ENCODE assay signal across 13 cellular contexts in the genomic region with DNA sequence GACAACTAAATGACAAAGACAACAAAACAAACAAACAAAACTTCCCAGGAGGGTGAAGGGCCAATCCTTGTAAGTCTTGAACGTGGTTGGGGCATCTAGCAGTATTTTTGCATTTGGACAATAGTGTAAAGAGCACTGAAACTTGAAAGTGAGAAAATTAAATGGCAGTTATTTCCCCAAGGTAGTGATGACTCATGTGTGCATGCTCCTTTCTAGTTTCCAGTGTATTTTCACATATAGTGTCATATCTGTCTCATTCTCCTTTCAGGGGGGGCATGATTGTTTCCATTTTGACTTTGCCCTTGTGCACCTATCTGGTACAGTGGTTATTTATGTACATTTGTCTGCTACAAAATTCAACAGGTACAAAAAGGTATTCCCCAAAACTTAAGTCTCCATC. TPM values are rescaled to one million over a fixed set of nuclear protein-coding genes. Genes with fewer than 3 reads are reported as not detected.
DNase-seq lines count a peak whose midpoint lies in the region; ATAC-seq, FAIRE-seq and TF ChIP-seq lines count a peak whose summit lies in the region.
"Had no signal": no experiment of that assay in that cellular context is flagged by ENCODE, and none has a peak within 500 bp of the region (broad histone marks: within the 10 kb centered on the region; RNA-seq: fewer than 3 reads in every experiment).

No MANE protein-coding gene starts in this region.

- peak; percentile 89 for DNase-seq in GM12865 (ENCODE audit: low read depth)
- no peak for DNase-seq in GM19239 (ENCODE audit: insufficient read length, low spot score)
- DNase-seq in T-helper 9 cell = no peak
- no peak for DNase-seq in mammary epithelial cell
- DNase-seq in HT-29 (ENCODE audit: low spot score) = no peak
- DNase-seq: heart left ventricle, naive B cell, NCI-H1105 treated with DMSO at 0.1 percent for 48 hours had no signal

- H3K9ac ChIP-seq in KMS-11 = no peak overlapping the region
- no peak overlapping the region for H3K9ac ChIP-seq in mammary epithelial cell (ENCODE audit: insufficient read depth, low read length)

- in situ Hi-C loops in mammary epithelial cell (cut with MboI; ENCODE audit: low sequenced_read_pairs in 2 of 2) = no loop called here

- H3K79me2 ChIP-seq in KMS-11 (ENCODE audit: insufficient read depth, low read depth) (peaks cover 19% of the 10 kb centered on the region; the same call in 1 of the 2 replicates), mammary epithelial cell (ENCODE audit: insufficient read depth, low read length) (peaks cover 95% of the 10 kb centered on the region)

- H4K20me1 ChIP-seq in KMS-11 (ENCODE audit: insufficient read depth) (no peaks in the 10 kb centered on the region), mammary epithelial cell (ENCODE audit: insufficient read depth, low read length) (no peaks in the 10 kb centered on the region)

- CTCF ChIA-PET in mammary epithelial cell (lab: Charles Lee; ENCODE audit: low non-redundant PET) = no interaction called here

- no peak for TF ChIP-seq CTCF in GM12865 (IDR thresholded peaks at IDR 0.05; ENCODE audit: insufficient read depth, low read depth, low read length, missing control alignments)
- no peak for TF ChIP-seq CTCF in KMS-11 (conservative IDR thresholded peaks at IDR 0.05; ENCODE audit: low read depth, low read length)
- TF ChIP-seq CTCF in mammary epithelial cell (conservative IDR thresholded peaks at IDR 0.05 in 1 of 2, IDR thresholded peaks at IDR 0.05 in 1 of 2; ENCODE audit: extremely low read depth in 1 of 2, insufficient read depth in 1 of 2, low read depth in 1 of 2, low read length in 2 of 2) = no peak

- peak; percentile 85 for ATAC-seq in HG02840 (IDR thresholded peaks at IDR 0.05; ENCODE audit: low FRiP score, unreplicated experiment)
- ATAC-seq in esophagus mucosa = no peak
- ATAC-seq: heart left ventricle had no signal

- BruUV-seq in mammary epithelial cell (replicated peaks; lab: Mats Ljungman, UMichigan) = no TSS peak

- H2AFZ ChIP-seq in KMS-11 (ENCODE audit: low read depth) (no peak overlapping the region), mammary epithelial cell (ENCODE audit: low read depth, low read length) (no peak overlapping the region)

- H3K27me3 ChIP-seq in KMS-11 (ENCODE audit: insufficient read depth, low read depth) = no peaks in the 10 kb centered on the region
- no peaks in the 10 kb centered on the region for H3K27me3 ChIP-seq in mammary epithelial cell (ENCODE audit: insufficient read depth, low read length)
- H3K27me3 ChIP-seq: heart left ventricle had no signal

- peak overlapping the region; percentile 31; the same call in 1 of the 2 replicates for H3K27ac ChIP-seq in KMS-11
- H3K27ac ChIP-seq in mammary epithelial cell (ENCODE audit: insufficient read depth, low read depth, low read length) = no peak overlapping the region
- H3K27ac ChIP-seq: heart left ventricle had no signal

- H3K4me2 ChIP-seq in KMS-11 = peak overlapping the region; percentile 53
- no peak overlapping the region for H3K4me2 ChIP-seq in mammary epithelial cell (ENCODE audit: insufficient read depth, low read depth, low read length)

- H3K4me1 ChIP-seq in KMS-11 (ENCODE audit: low read depth, poor library complexity, severe bottlenecking) (peaks cover 71% of the 10 kb centered on the region), mammary epithelial cell (ENCODE audit: insufficient read depth, low read length) (peaks cover 7% of the 10 kb centered on the region)

- no peaks in the 10 kb centered on the region for H3K36me3 ChIP-seq in KMS-11 (ENCODE audit: insufficient read depth)
- H3K36me3 ChIP-seq in mammary epithelial cell (ENCODE audit: insufficient read depth, low read length) = no peaks in the 10 kb centered on the region
- H3K36me3 ChIP-seq: heart left ventricle had no signal

- intact Hi-C loops in mammary epithelial cell (cut with micrococcal nuclease) = no loop called here

- peak; percentile 95 for FAIRE-seq in GM19239 (lab: Jason Lieb, UNC)
- FAIRE-seq: H1, RCC 7860 had no signal

- H3K4me3 ChIP-seq in GM12865 (ENCODE audit: low read depth, low read length) (no peak overlapping the region), KMS-11 (IDR thresholded peaks at IDR 0.05; ENCODE audit: insufficient read depth, low read depth, low read length) (peak overlapping the region; percentile 71), mammary epithelial cell (replicated peaks in 1 of 3; ENCODE audit: insufficient read depth in 1 of 3, low read depth in 2 of 3, low read length in 3 of 3) (no peak overlapping the region)
- H3K4me3 ChIP-seq: heart left ventricle had no signal

- dilution Hi-C loops in mammary epithelial cell (cut with HindIII; ENCODE audit: low sequenced_read_pairs) = no loop called here

- WGBS in mammary epithelial cell (ENCODE audit: low coverage, missing lambda C conversion rate) = 91% methylated on average over 1 of the region's 1 CpG

- H3K9me3 ChIP-seq in mammary epithelial cell (replicated peaks; ENCODE audit: insufficient read depth, low read length) = no peaks in the 10 kb centered on the region
- H3K9me3 ChIP-seq: heart left ventricle had no signal

RNA-seq across cellular contexts. Expression of a gene that starts 39.5 kb away (rescaled TPM):
- total RNA-seq in mammary epithelial cell (10 to 100 TPM; 34.9 to 74.5 TPM), esophagus mucosa (14.8 TPM)
- 15.4 TPM for polyA plus RNA-seq in mammary epithelial cell
- 40.2 TPM for polyA minus RNA-seq in mammary epithelial cell
- total RNA-seq in HT-29 (2014; rRNA removed; shearing (Covaris generic)) = 28.0 and 32.0 TPM in 2 replicates
